In the genomic region with DNA sequence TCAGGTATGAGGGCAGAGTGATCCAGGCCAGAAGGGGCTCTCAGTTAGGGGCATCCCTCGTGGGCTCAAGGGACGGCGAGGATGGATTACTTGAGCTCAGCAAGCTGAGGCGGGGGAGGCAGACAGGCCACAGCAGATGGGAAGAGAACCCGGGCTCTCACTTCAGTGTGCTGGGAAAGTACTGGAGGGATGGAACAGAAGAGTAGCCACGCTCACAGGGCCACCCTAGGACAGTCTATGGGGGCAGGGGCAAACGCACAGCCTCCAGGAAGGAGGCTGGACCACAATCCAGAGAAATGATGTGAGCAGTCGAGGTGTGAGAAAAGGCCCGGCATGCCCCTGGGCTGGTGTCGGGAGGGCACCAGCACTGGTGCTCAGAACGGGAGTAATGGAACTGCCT, we compare ENCODE assay signal across 30 cellular contexts. TPM values are rescaled to one million over a fixed set of nuclear protein-coding genes. Genes with fewer than 3 reads are reported as not detected.
"Had no signal": no experiment of that assay in that cellular context is flagged by ENCODE, and none has a peak within 500 bp of the region (broad histone marks: within the 10 kb centered on the region; RNA-seq: fewer than 3 reads in every experiment).

No MANE protein-coding gene starts in this region.

- DNase-seq: activated CD4-positive, alpha-beta memory T cell treated with anti-CD3 and anti-CD28 coated beads for 36 hours; activated CD4-positive, alpha-beta T cell treated with anti-CD3 and anti-CD28 coated beads for 36 hours; activated CD4-positive, alpha-beta T cell treated with anti-CD3 and anti-CD28 coated beads, Interleukin-2, amount 10 ng/mL, durations not matched to agents 24 days and 14 days; activated CD4-positive, CD25-positive, alpha-beta regulatory T cell; activated CD4-positive, CD25-positive, alpha-beta regulatory T cell treated with anti-CD3 and anti-CD28 coated beads, Interleukin-2, amount 50 U/mL, for 72 hours; activated CD8-positive, alpha-beta T cell treated with anti-CD3 and anti-CD28 coated beads, Interleukin-2, amount 10 ng/mL, durations not matched to agents 7 days and 5 days; activated effector memory CD4-positive, alpha-beta T cell treated with Interleukin-2 at 50 U/mL for 16 hours; activated gamma-delta T cell treated with Interleukin-2 at 50 U/mL for 16 hours; activated naive CD4-positive, alpha-beta T cell treated with anti-CD3 and anti-CD28 coated beads, Interleukin-2, amount 50 U/mL, for 16 hours; activated naive CD4-positive, alpha-beta T cell treated with Interleukin-2 at 50 U/mL for 16 hours; activated T-cell treated with anti-CD3 and anti-CD28 coated beads, Interleukin-2, amount 50 U/mL, for 4 hours; amniotic stem cell; anterior cingulate cortex; body of pancreas; central memory CD4-positive, alpha-beta T cell; cerebellar nuclear complex; colonic mucosa; effector CD8-positive, alpha-beta T cell; esophagus squamous epithelium; foreskin melanocyte; T-helper 2 cell had no signal

- H3K27me3 ChIP-seq: body of pancreas had no signal

- H3K36me3 Mint-ChIP-seq: activated CD4-positive, alpha-beta memory T cell treated with anti-CD3 and anti-CD28 coated beads for 36 hours; activated naive CD8-positive, alpha-beta T cell had no signal

- H3K4me3 Mint-ChIP-seq: activated CD4-positive, alpha-beta memory T cell treated with anti-CD3 and anti-CD28 coated beads for 36 hours; activated CD4-positive, alpha-beta T cell treated with anti-CD3 and anti-CD28 coated beads for 36 hours; activated CD4-positive, alpha-beta T cell treated with anti-CD3 and anti-CD28 coated beads, Interleukin-2, amount 10 ng/mL, durations not matched to agents 24 days and 14 days; activated CD8-positive, alpha-beta T cell treated with anti-CD3 and anti-CD28 coated beads, Interleukin-2, amount 10 ng/mL, durations not matched to agents 7 days and 5 days; activated naive CD8-positive, alpha-beta T cell; activated T-cell treated with anti-CD3 and anti-CD28 coated beads, Interleukin-2, amount 50 U/mL, for 4 hours; activated T-helper 17 cell treated with anti-CD3 and anti-CD28 coated beads, Interleukin-2, amount 50 U/mL, for 72 hours had no signal

- H3K27me3 Mint-ChIP-seq: activated naive CD8-positive, alpha-beta T cell had no signal

- H3K36me3 ChIP-seq: colonic mucosa, esophagus squamous epithelium, gastroesophageal sphincter had no signal

- H3K4me1 Mint-ChIP-seq: activated CD4-positive, alpha-beta T cell treated with anti-CD3 and anti-CD28 coated beads for 36 hours; activated CD4-positive, alpha-beta T cell treated with anti-CD3 and anti-CD28 coated beads, Interleukin-2, amount 10 ng/mL, durations not matched to agents 24 days and 14 days; activated T-helper 17 cell treated with anti-CD3 and anti-CD28 coated beads, Interleukin-2, amount 50 U/mL, for 72 hours had no signal

- H3K4me1 ChIP-seq: body of pancreas, colonic mucosa, esophagus squamous epithelium, gastroesophageal sphincter had no signal

- H3K4me3 ChIP-seq: body of pancreas, colonic mucosa, esophagus squamous epithelium, gastroesophageal sphincter had no signal

- H3K9me3 Mint-ChIP-seq: activated CD4-positive, alpha-beta memory T cell treated with anti-CD3 and anti-CD28 coated beads for 36 hours; activated CD4-positive, alpha-beta T cell treated with anti-CD3 and anti-CD28 coated beads, Interleukin-2, amount 10 ng/mL, durations not matched to agents 24 days and 14 days; activated T-cell treated with anti-CD3 and anti-CD28 coated beads, Interleukin-2, amount 50 U/mL, for 4 hours; activated T-helper 17 cell treated with anti-CD3 and anti-CD28 coated beads, Interleukin-2, amount 50 U/mL, for 72 hours had no signal

- H3K27ac Mint-ChIP-seq: activated CD4-positive, alpha-beta memory T cell treated with anti-CD3 and anti-CD28 coated beads for 36 hours; activated CD4-positive, alpha-beta T cell treated with anti-CD3 and anti-CD28 coated beads for 36 hours; activated CD4-positive, alpha-beta T cell treated with anti-CD3 and anti-CD28 coated beads, Interleukin-2, amount 10 ng/mL, durations not matched to agents 24 days and 14 days; activated CD8-positive, alpha-beta T cell treated with anti-CD3 and anti-CD28 coated beads, Interleukin-2, amount 10 ng/mL, durations not matched to agents 7 days and 5 days; activated naive CD8-positive, alpha-beta T cell; activated T-helper 17 cell treated with anti-CD3 and anti-CD28 coated beads, Interleukin-2, amount 50 U/mL, for 72 hours had no signal

- H3K27ac ChIP-seq: body of pancreas, colonic mucosa, epithelial cell of prostate, esophagus squamous epithelium, gastroesophageal sphincter had no signal

- ATAC-seq: activated CD4-positive, alpha-beta T cell treated with anti-CD3 and anti-CD28 coated beads for 36 hours; activated CD8-positive, alpha-beta T cell treated with anti-CD3 and anti-CD28 coated beads, Interleukin-2, amount 10 ng/mL, durations not matched to agents 7 days and 5 days; activated T-cell treated with anti-CD3 and anti-CD28 coated beads, Interleukin-2, amount 50 U/mL, for 4 hours; activated T-helper 17 cell treated with anti-CD3 and anti-CD28 coated beads, Interleukin-2, amount 50 U/mL, for 72 hours; body of pancreas; gastroesophageal sphincter had no signal

- H3K9me3 ChIP-seq: body of pancreas, colonic mucosa, esophagus squamous epithelium, gastroesophageal sphincter had no signal

RNA-seq across cellular contexts. Expression of a gene that starts 9.2 kb away (rescaled TPM):
- total RNA-seq: activated CD4-positive, alpha-beta T cell treated with anti-CD3 and anti-CD28 coated beads, Interleukin-2, amount 10 ng/mL, durations not matched to agents 24 days and 14 days; body of pancreas; endothelial cell of umbilical vein had no signal
- polyA plus RNA-seq: endothelial cell of umbilical vein had no signal

RNA-seq across cellular contexts. Expression of a gene that starts 41.1 kb away (rescaled TPM):
- total RNA-seq: dermis microvascular lymphatic vessel endothelial cell, endothelial cell of umbilical vein, fibroblast of lung, fibroblast of villous mesenchyme, glomerular endothelial cell had no signal
- polyA plus RNA-seq: endothelial cell of umbilical vein had no signal
